27 cellular contexts compared by ENCODE assay signal in genomic region chr2:118300807-118301206, GRCh38.
"Had no signal": no experiment of that assay in that cellular context is flagged by ENCODE, and none has a peak within 500 bp of the region (broad histone marks: within the 10 kb centered on the region; RNA-seq: fewer than 3 reads in every experiment).

No MANE protein-coding gene starts in this region.

- FAIRE-seq: frontal cortex, keratinocyte had no signal

- DNase-seq: colonic mucosa; effector CD8-positive, alpha-beta T cell; endodermal cell; esophagus squamous epithelium; hypothalamus; left cardiac atrium; left lung; mesendoderm; midbrain; naive thymus-derived CD4-positive, alpha-beta T cell; sigmoid colon; spleen; stimulated activated CD4-positive, alpha-beta T cell treated with anti-CD3 and anti-CD28 coated beads, Interleukin-2, amount 100 ng/mL, for 48 hours; stimulated activated naive B cell treated with anti-CD40 and anti-IgM and Interleukin-4, amounts not matched to agents 10 μg/mL and 1 μg/mL and 100 μg/mL, for 72 hours; upper lobe of left lung had no signal

- H3K36me3 ChIP-seq: colonic mucosa, esophagus squamous epithelium, left lung, neural progenitor cell, right atrium auricular region, sigmoid colon, spleen, thoracic aorta, tibial nerve, upper lobe of left lung had no signal

- H3K4me3 ChIP-seq: colonic mucosa, esophagus squamous epithelium, left lung, neural progenitor cell, right atrium auricular region, sigmoid colon, skin epidermis, spleen, thoracic aorta, tibial nerve, upper lobe of left lung had no signal

- H3K4me1 Mint-ChIP-seq: endodermal cell; naive thymus-derived CD4-positive, alpha-beta T cell; neural progenitor cell; stimulated activated naive B cell treated with anti-CD40 and anti-IgM and Interleukin-4, amounts not matched to agents 10 μg/mL and 1 μg/mL and 100 μg/mL, for 72 hours had no signal

- ATAC-seq: left cardiac atrium; left lung; naive thymus-derived CD4-positive, alpha-beta T cell; stimulated activated naive B cell treated with anti-CD40 and anti-IgM and Interleukin-4, amounts not matched to agents 10 μg/mL and 1 μg/mL and 100 μg/mL, for 72 hours had no signal

- H3K4me1 ChIP-seq: colonic mucosa, esophagus squamous epithelium, left lung, neural progenitor cell, parathyroid adenoma, right atrium auricular region, sigmoid colon, spleen, tibial nerve, upper lobe of left lung had no signal

- H3K4me3 Mint-ChIP-seq: dendritic cell treated with granulocyte-macrophage colony-stimulating factor and Interleukin-4, amounts not matched to agents 40 ng/mL and 50 ng/mL, for 4 days; endodermal cell; naive thymus-derived CD4-positive, alpha-beta T cell; nephron; neural progenitor cell; stimulated activated naive B cell treated with anti-CD40 and anti-IgM and Interleukin-4, amounts not matched to agents 10 μg/mL and 1 μg/mL and 100 μg/mL, for 72 hours; stimulated activated naive CD8-positive, alpha-beta T cell treated with anti-CD3 and anti-CD28 coated beads, Interleukin-15, Interleukin-2, amounts not matched to agents 100 ng/mL and 50 ng/mL, for 24 hours had no signal

- H3K9ac ChIP-seq: neural progenitor cell, parathyroid adenoma had no signal

- H2AFZ ChIP-seq: neural progenitor cell, parathyroid adenoma had no signal

- H3K9me3 ChIP-seq: colonic mucosa, esophagus squamous epithelium, left lung, right atrium auricular region, sigmoid colon, spleen, thoracic aorta, tibial nerve, upper lobe of left lung had no signal

- H3K27ac Mint-ChIP-seq: dendritic cell treated with granulocyte-macrophage colony-stimulating factor and Interleukin-4, amounts not matched to agents 40 ng/mL and 50 ng/mL, for 4 days; endodermal cell; naive thymus-derived CD4-positive, alpha-beta T cell; nephron; neural progenitor cell; progenitor cell of endocrine pancreas; stimulated activated naive B cell treated with anti-CD40 and anti-IgM and Interleukin-4, amounts not matched to agents 10 μg/mL and 1 μg/mL and 100 μg/mL, for 72 hours; stimulated activated naive CD8-positive, alpha-beta T cell treated with anti-CD3 and anti-CD28 coated beads, Interleukin-15, Interleukin-2, amounts not matched to agents 100 ng/mL and 50 ng/mL, for 24 hours had no signal

- H3K27me3 ChIP-seq: colonic mucosa, neural progenitor cell, right atrium auricular region, tibial nerve, upper lobe of left lung had no signal

- H3K27ac ChIP-seq: colonic mucosa, esophagus squamous epithelium, left lung, neural progenitor cell, parathyroid adenoma, right atrium auricular region, sigmoid colon, spleen, thoracic aorta, tibial nerve, upper lobe of left lung had no signal

- H3K79me2 ChIP-seq: parathyroid adenoma had no signal

- H3K4me2 ChIP-seq: neural progenitor cell had no signal

- H3K36me3 Mint-ChIP-seq: naive thymus-derived CD4-positive, alpha-beta T cell; neural progenitor cell; stimulated activated naive B cell treated with anti-CD40 and anti-IgM and Interleukin-4, amounts not matched to agents 10 μg/mL and 1 μg/mL and 100 μg/mL, for 72 hours had no signal

- H3K9me3 Mint-ChIP-seq: stimulated activated naive CD8-positive, alpha-beta T cell treated with anti-CD3 and anti-CD28 coated beads, Interleukin-15, Interleukin-2, amounts not matched to agents 100 ng/mL and 50 ng/mL, for 24 hours had no signal
